1 cellular context compared by ENCODE assay signal in the genomic region with DNA sequence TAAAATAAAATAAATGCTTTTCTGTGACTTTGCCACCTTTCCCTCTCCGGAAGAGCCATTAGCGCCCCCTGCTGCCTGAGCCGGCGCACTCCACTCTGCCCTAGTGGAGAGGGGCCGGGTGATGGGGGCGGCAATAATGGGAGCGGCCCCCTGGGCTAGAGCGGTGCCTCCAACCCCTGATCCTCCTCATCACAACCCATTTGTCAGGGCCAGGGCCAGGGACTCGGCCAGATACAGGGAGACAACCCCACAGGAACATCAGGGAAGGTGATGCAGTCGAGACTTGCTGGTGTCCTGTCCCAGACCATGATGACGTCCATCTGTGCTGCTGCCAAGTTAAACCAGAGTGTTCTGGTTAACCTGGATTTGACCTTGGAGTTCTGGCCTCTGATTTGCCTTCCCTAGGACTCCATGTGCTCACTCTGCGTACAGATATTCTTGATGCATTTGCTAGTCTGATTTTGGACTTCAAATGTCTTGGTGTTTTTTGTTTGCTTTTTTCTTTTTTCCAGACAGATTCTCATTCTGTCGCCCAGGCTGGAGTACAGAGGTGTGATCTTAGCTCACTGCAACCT.
TF ChIP-seq lines count a peak whose summit lies in the region.

No MANE protein-coding gene starts in this region.

TF ChIP-seq in K562, 482 proteins besides CTCF, POLR2A, EP300 and RAD21 (continued from another document and continues in another):
- TF ChIP-seq SP2 (IDR thresholded peaks at IDR 0.05; ENCODE audit: extremely low read depth, low read depth, low read length, poor library complexity, severe bottlenecking) (no peak), ZNF561 (CRISPR knock-in tag; conservative IDR thresholded peaks at IDR 0.05) (no peak), ETV1 (tag; conservative IDR thresholded peaks at IDR 0.05; ENCODE audit: low read depth) (peak; percentile 83), MCM5 (IDR thresholded peaks at IDR 0.05; ENCODE audit: low read depth) (no peak), EZH2 (IDR thresholded peaks at IDR 0.05; ENCODE audit: borderline replicate concordance, low read depth, low read length) (no peak), GABPB1 (CRISPR knock-in tag; IDR thresholded peaks at IDR 0.05) (no peak), MCM3 (IDR thresholded peaks at IDR 0.05) (no peak), GTF2A2 (tag; IDR thresholded peaks at IDR 0.05) (no peak), NELFE (IDR thresholded peaks at IDR 0.05; ENCODE audit: insufficient read depth, insufficient read length) (no peak), RB1 (IDR thresholded peaks at IDR 0.05; ENCODE audit: low read depth) (0 out of 2 replicates have a peak, but pooled peaks have one; percentile 20), MGA (IDR thresholded peaks at IDR 0.05) (no peak), CXXC5 (CRISPR knock-in tag; IDR thresholded peaks at IDR 0.05) (0 out of 2 replicates have a peak, but pooled peaks have one; percentile 15), DPF2 (IDR thresholded peaks at IDR 0.05) (no peak), CTBP1 (IDR thresholded peaks at IDR 0.05; ENCODE audit: borderline replicate concordance) (peak; percentile 62; the same call in 1 of the 2 replicates), NR4A1 (CRISPR knock-in tag; IDR thresholded peaks at IDR 0.05) (no peak), NR4A1 (tag; IDR thresholded peaks at IDR 0.05) (0 out of 2 replicates have a peak, but pooled peaks have one; percentile 34), ZKSCAN8 (CRISPR knock-in tag; IDR thresholded peaks at IDR 0.05) (no peak), ZNF518B (CRISPR knock-in tag; IDR thresholded peaks at IDR 0.05) (no peak), HOMEZ (CRISPR knock-in tag; IDR thresholded peaks at IDR 0.05) (no peak), ZFPM2 (CRISPR knock-in tag; IDR thresholded peaks at IDR 0.05) (no peak), CBFB (CRISPR knock-in tag; IDR thresholded peaks at IDR 0.05) (no peak), FOSL1 (tag; conservative IDR thresholded peaks at IDR 0.05) (no peak), MAFG (tag; conservative IDR thresholded peaks at IDR 0.05) (no peak), ZNF445 (CRISPR knock-in tag; IDR thresholded peaks at IDR 0.05; ENCODE audit: low read depth) (no peak), CHD2 (IDR thresholded peaks at IDR 0.05; ENCODE audit: low read depth, low read length) (no peak), SMAD2 (IDR thresholded peaks at IDR 0.05; ENCODE audit: low read depth, low read length) (no peak), NFXL1 (CRISPR knock-in tag; IDR thresholded peaks at IDR 0.05) (no peak), NFIC (IDR thresholded peaks at IDR 0.05) (peak; percentile 39), GATA2 (CRISPR knock-in tag; IDR thresholded peaks at IDR 0.05) (no peak), MAX (CRISPR knock-in tag; IDR thresholded peaks at IDR 0.05) (peak; percentile 37; the same call in 1 of the 2 replicates), SMAD3 (CRISPR knock-in tag; conservative IDR thresholded peaks at IDR 0.05) (no peak), IRF1 (CRISPR knock-in tag; IDR thresholded peaks at IDR 0.05; ENCODE audit: borderline replicate concordance) (no peak), CREM (IDR thresholded peaks at IDR 0.05; ENCODE audit: low read depth) (peak; percentile 58)
- TF ChIP-seq, protein P1, sequence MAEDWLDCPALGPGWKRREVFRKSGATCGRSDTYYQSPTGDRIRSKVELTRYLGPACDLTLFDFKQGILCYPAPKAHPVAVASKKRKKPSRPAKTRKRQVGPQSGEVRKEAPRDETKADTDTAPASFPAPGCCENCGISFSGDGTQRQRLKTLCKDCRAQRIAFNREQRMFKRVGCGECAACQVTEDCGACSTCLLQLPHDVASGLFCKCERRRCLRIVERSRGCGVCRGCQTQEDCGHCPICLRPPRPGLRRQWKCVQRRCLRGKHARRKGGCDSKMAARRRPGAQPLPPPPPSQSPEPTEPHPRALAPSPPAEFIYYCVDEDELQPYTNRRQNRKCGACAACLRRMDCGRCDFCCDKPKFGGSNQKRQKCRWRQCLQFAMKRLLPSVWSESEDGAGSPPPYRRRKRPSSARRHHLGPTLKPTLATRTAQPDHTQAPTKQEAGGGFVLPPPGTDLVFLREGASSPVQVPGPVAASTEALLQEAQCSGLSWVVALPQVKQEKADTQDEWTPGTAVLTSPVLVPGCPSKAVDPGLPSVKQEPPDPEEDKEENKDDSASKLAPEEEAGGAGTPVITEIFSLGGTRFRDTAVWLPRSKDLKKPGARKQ (CRISPR knock-in tag; IDR thresholded peaks at IDR 0.05), result no peak
- TF ChIP-seq, protein P2, sequence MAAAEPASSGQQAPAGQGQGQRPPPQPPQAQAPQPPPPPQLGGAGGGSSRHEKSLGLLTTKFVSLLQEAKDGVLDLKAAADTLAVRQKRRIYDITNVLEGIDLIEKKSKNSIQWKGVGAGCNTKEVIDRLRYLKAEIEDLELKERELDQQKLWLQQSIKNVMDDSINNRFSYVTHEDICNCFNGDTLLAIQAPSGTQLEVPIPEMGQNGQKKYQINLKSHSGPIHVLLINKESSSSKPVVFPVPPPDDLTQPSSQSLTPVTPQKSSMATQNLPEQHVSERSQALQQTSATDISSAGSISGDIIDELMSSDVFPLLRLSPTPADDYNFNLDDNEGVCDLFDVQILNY (CRISPR knock-in tag; IDR thresholded peaks at IDR 0.05), result no peak
- TF ChIP-seq, protein P3, sequence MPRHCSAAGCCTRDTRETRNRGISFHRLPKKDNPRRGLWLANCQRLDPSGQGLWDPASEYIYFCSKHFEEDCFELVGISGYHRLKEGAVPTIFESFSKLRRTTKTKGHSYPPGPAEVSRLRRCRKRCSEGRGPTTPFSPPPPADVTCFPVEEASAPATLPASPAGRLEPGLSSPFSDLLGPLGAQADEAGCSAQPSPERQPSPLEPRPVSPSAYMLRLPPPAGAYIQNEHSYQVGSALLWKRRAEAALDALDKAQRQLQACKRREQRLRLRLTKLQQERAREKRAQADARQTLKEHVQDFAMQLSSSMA (CRISPR knock-in tag; IDR thresholded peaks at IDR 0.05), result no peak
- TF ChIP-seq, protein P4, sequence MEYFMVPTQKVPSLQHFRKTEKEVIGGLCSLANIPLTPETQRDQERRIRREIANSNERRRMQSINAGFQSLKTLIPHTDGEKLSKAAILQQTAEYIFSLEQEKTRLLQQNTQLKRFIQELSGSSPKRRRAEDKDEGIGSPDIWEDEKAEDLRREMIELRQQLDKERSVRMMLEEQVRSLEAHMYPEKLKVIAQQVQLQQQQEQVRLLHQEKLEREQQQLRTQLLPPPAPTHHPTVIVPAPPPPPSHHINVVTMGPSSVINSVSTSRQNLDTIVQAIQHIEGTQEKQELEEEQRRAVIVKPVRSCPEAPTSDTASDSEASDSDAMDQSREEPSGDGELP (CRISPR knock-in tag; IDR thresholded peaks at IDR 0.05; ENCODE audit: borderline replicate concordance), result 0 out of 2 replicates have a peak, but pooled peaks have one; percentile 23
